Comparison of ENCODE assay signal across 13 cellular contexts in the genomic region with DNA sequence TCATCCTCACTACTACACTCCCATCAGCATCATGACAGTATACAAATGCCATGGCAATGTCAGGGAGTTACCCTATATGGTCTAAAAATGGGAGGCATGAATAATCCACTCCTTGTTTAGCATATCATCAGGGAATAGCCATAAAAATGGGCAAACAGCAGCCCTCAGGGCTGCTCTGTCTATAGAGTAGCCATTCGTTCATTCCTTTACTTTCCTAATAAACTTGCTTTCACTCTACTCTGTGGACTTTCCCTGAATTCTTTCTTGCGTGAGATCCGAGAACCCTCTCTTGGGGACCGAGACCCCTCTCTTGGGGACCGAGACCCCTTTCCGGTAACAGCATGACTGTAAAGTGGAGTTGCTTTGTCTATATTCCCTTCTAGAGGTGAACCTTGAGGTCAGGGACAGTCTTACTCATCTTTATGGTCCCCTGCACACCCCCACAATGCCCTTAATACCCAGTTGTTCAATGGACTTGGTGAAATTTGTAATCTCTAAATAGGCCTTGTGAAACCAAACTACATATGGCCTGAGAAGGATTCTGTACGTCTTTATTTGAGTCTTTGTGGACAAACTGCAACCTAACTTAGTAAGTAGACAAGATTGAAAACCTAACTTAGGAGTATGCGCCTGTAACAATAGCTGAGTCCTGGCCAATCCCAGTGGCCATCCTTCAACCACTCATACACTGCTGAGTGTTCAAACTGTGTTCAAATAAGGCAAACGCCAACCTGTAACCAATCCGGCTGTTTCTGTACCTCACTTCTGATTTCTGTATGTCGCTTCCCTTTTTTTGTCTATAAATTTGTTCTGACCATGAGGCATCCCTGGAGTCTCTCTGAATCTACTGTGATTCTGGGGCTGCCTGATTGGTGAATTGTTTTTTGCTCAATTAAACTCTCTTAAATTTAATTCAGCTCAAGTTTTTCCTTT. TPM values are rescaled to one million over a fixed set of nuclear protein-coding genes. Genes with fewer than 3 reads are reported as not detected.
DNase-seq lines count a peak whose midpoint lies in the region; ATAC-seq, FAIRE-seq and TF ChIP-seq lines count a peak whose summit lies in the region.
"Had no signal": no experiment of that assay in that cellular context is flagged by ENCODE, and none has a peak within 500 bp of the region (broad histone marks: within the 10 kb centered on the region; RNA-seq: fewer than 3 reads in every experiment).

No MANE protein-coding gene starts in this region.

- no peaks in the 10 kb centered on the region for H3K9me3 ChIP-seq in keratinocyte (ENCODE audit: control insufficient read depth, low read depth, low read length)
- H3K9me3 ChIP-seq: spleen had no signal

- peaks cover 23% of the 10 kb centered on the region for H3K4me1 ChIP-seq in keratinocyte (ENCODE audit: control insufficient read depth, extremely low read depth, insufficient read depth, low read length)
- H3K4me1 ChIP-seq: parathyroid adenoma, spleen had no signal

- peak overlapping the region; percentile 21 for H2AFZ ChIP-seq in keratinocyte (ENCODE audit: control insufficient read depth, low read length)
- H2AFZ ChIP-seq: parathyroid adenoma had no signal

- TF ChIP-seq CTCF in keratinocyte (optimal IDR thresholded peaks at IDR 0.05 in 1 of 3, IDR thresholded peaks at IDR 0.05 in 1 of 3, conservative IDR thresholded peaks at IDR 0.05 in 1 of 3; ENCODE audit: extremely low read depth in 1 of 3, insufficient read depth in 2 of 3, low read length in 3 of 3) = no peak

- ATAC-seq in GM18517 (IDR thresholded peaks at IDR 0.05; ENCODE audit: unreplicated experiment) (peak; percentile 71), HG02571 (IDR thresholded peaks at IDR 0.05; ENCODE audit: unreplicated experiment) (peak; percentile 59), HG03342 (IDR thresholded peaks at IDR 0.05; ENCODE audit: unreplicated experiment) (peak; percentile 46)

- H3K27me3 ChIP-seq in keratinocyte (ENCODE audit: control insufficient read depth, extremely low read depth, insufficient read depth, low read length) = no peaks in the 10 kb centered on the region
- H3K27me3 ChIP-seq: spleen had no signal

- peak overlapping the region; percentile 90 for H3K9ac ChIP-seq in keratinocyte (ENCODE audit: control insufficient read depth, extremely low read depth, insufficient read depth, low read length)
- H3K9ac ChIP-seq: parathyroid adenoma had no signal

- peak overlapping the region; percentile 99 for H3K27ac ChIP-seq in keratinocyte (ENCODE audit: control insufficient read depth, insufficient read depth, low read length)
- H3K27ac ChIP-seq: parathyroid adenoma, SK-N-MC, spleen had no signal

- dilution Hi-C loops in keratinocyte (cut with MboI; ENCODE audit: extremely low pct_ligation_motif_present, low sequenced_read_pairs) = no loop called here

- H3K79me2 ChIP-seq in keratinocyte (ENCODE audit: control insufficient read depth, insufficient read depth, low read length) = no peaks in the 10 kb centered on the region
- H3K79me2 ChIP-seq: parathyroid adenoma had no signal

- DNase-seq in keratinocyte (ENCODE audit: low read depth, low spot score) = no peak
- no peak for DNase-seq in NCI-H2196 (lab: John Stamatoyannopoulos, UW; ENCODE audit: unreplicated experiment)
- DNase-seq in DMS114 treated with DMSO at 0.1 percent for 48 hours (lab: John Stamatoyannopoulos, UW; ENCODE audit: unreplicated experiment) = no peak
- no peak for DNase-seq in kidney glomerular epithelial cell (lab: John Stamatoyannopoulos, UW)
- DNase-seq in inferior parietal cortex (ENCODE audit: extremely low spot score) = no peak
- DNase-seq: activated CD4-positive, alpha-beta memory T cell treated with anti-CD3 and anti-CD28 coated beads, Interleukin-2, amount 10 ng/mL, durations not matched to agents 7 days and 5 days; spleen had no signal

- no peaks in the 10 kb centered on the region for H3K9me1 ChIP-seq in keratinocyte (ENCODE audit: control insufficient read depth, extremely low read depth, insufficient read depth, low read length)

- peak overlapping the region; percentile 100 for H3K4me2 ChIP-seq in keratinocyte (ENCODE audit: control insufficient read depth, extremely low read depth, insufficient read depth, low read depth, low read length)

- H3K4me3 ChIP-seq in keratinocyte (ENCODE audit: control insufficient read depth in 2 of 3, extremely low read depth in 1 of 3, insufficient read depth in 2 of 3, low read depth in 1 of 3, low read length in 3 of 3) = peak overlapping the region in 1 of 3 experiments; percentile 35
- H3K4me3 ChIP-seq: SK-N-MC, spleen had no signal

- H3K36me3 ChIP-seq in keratinocyte (ENCODE audit: control insufficient read depth in 2 of 2, extremely low read depth in 1 of 2, insufficient read depth in 2 of 2, low read length in 2 of 2) = no peaks in the 10 kb centered on the region
- H3K36me3 ChIP-seq: spleen had no signal

- no peak for FAIRE-seq in keratinocyte (lab: Jason Lieb, UNC)
- FAIRE-seq: D721Med had no signal

- no peaks in the 10 kb centered on the region for H4K20me1 ChIP-seq in keratinocyte (ENCODE audit: control insufficient read depth, extremely low read depth, insufficient read depth, low read length)

RNA-seq across cellular contexts. Expression of gene UBTD2, which starts 32.3 kb away (rescaled TPM):
- 9.0 to 16.2 TPM (median 13.2 TPM) in 3 replicates for polyA plus RNA-seq in keratinocyte
- 4.7 TPM for polyA plus RNA-seq in keratinocyte (2011; ENCODE audit: low read depth)
- polyA plus RNA-seq in keratinocyte (2011; cell fraction: cytosol; rRNA removed) = 9.9 and 18.0 TPM in 2 replicates
- polyA plus RNA-seq in keratinocyte (2011; cell fraction: nucleus; rRNA removed) = 9.9 and 11.6 TPM in 2 replicates
- 7.4 and 12.0 TPM in 2 replicates for polyA plus RNA-seq in keratinocyte (2012; ENCODE audit: low replicate concordance)
- polyA minus RNA-seq in keratinocyte = 6.5 to 15.1 TPM (median 8.0 TPM) in 3 replicates
- 6.5 TPM for polyA minus RNA-seq in keratinocyte (2011; cell fraction: cytosol; rRNA and poly(A)+ RNA removed)
- 4.5 and 9.9 TPM in 2 replicates for polyA minus RNA-seq in keratinocyte (2011; cell fraction: nucleus; rRNA and poly(A)+ RNA removed)
